ENCODE assay signal across 8 cellular contexts in genomic region chr17:2122641-2123302, GRCh38.
DNase-seq lines count a peak whose midpoint lies in the region; ATAC-seq and TF ChIP-seq lines count a peak whose summit lies in the region.

No MANE protein-coding gene starts in this region.

- intact Hi-C loops in dorsolateral prefrontal cortex (cut with DNase I) = loop anchor here in 1 of 2 donors (5.0 kb wide), 1 partner anchor 110 kb away; no protein-coding TSS in a partner anchor
- intact Hi-C loops in CD4-positive, alpha-beta memory T cell (cut with micrococcal nuclease) = no loop called here

- peak overlapping the region in 31 of 59 donors; percentile 3 to 50 (median 20) for H3K4me3 ChIP-seq in dorsolateral prefrontal cortex
- H3K4me3 ChIP-seq in CD4-positive, alpha-beta memory T cell (ENCODE audit: low read length in 2 of 2) = no peak overlapping the region

- H3K9me3 Mint-ChIP-seq in CD4-positive, alpha-beta memory T cell = no peaks in the 10 kb centered on the region

- CTCF ChIA-PET in GM10248 (lab: Yijun Ruan, JAX) = interaction anchor here (0.6 to 6.4 kb wide), 19 partner anchors 11 to 122 kb away, joined by 3 to 48 read pairs (median 4); partner anchors contain the start of gene HIC1
- CTCF ChIA-PET in CD4-positive, alpha-beta memory T cell (lab: Charles Lee; ENCODE audit: partially characterized antibody) = interaction anchor here (1.3 to 2.4 kb wide), 2 partner anchors 11 to 65 kb away, joined by 4 to 6 read pairs; no protein-coding TSS in a partner anchor

- peaks cover 19% of the 10 kb centered on the region for H3K4me1 ChIP-seq in CD4-positive, alpha-beta memory T cell (ENCODE audit: insufficient read depth, low read length)

- no peak overlapping the region for H3K4me3 Mint-ChIP-seq in CD4-positive, alpha-beta memory T cell

- H3K27me3 Mint-ChIP-seq in CD4-positive, alpha-beta memory T cell = no peaks in the 10 kb centered on the region

- TF ChIP-seq CTCF in GM10248 (IDR thresholded peaks at IDR 0.05; ENCODE audit: control extremely low read depth, extremely low read depth, low read depth, missing control alignments) (no peak), dorsolateral prefrontal cortex (IDR thresholded peaks at IDR 0.05 in 54 of 56, conservative IDR thresholded peaks at IDR 0.05 in 2 of 56; ENCODE audit: low read depth in 1 of 56, partially characterized antibody in 56 of 56) (peak in 28 of 56 donors; percentile 9 to 42 (median 24))

- H3K4me1 Mint-ChIP-seq in CD4-positive, alpha-beta memory T cell = peaks cover 13 to 19% (median 17%) of the 10 kb centered on the region in 4 donors

- peaks cover 22 to 25% of the 10 kb centered on the region in 2 donors for H3K36me3 Mint-ChIP-seq in CD4-positive, alpha-beta memory T cell

- peak overlapping the region in 44 of 59 donors; percentile 3 to 84 (median 57) for H3K27ac ChIP-seq in dorsolateral prefrontal cortex
- no peak overlapping the region for H3K27ac ChIP-seq in CD4-positive, alpha-beta memory T cell (ENCODE audit: low read depth, low read length)

- ATAC-seq in GM21737 (IDR thresholded peaks at IDR 0.05; ENCODE audit: unreplicated experiment) (no peak), GM18870 (IDR thresholded peaks at IDR 0.05; ENCODE audit: unreplicated experiment) (no peak)

- DNase-seq in GM10248 (ENCODE audit: extremely low spot score) (peak; percentile 56), NCI-H510A treated with DMSO at 0.1 percent for 48 hours (lab: John Stamatoyannopoulos, UW) (peak; percentile 2), dorsolateral prefrontal cortex (peak in 7 of 10 donors; percentile 11 to 54 (median 48)), mesenteric fat pad (ENCODE audit: low spot score) (peak; percentile 91), HK-2 (ENCODE audit: unreplicated experiment) (no peak)
- no peak for DNase-seq in CD4-positive, alpha-beta memory T cell

- H3K36me3 ChIP-seq in CD4-positive, alpha-beta memory T cell (ENCODE audit: insufficient read depth, low read length) = no peaks in the 10 kb centered on the region

- no peaks in the 10 kb centered on the region for H3K9me3 ChIP-seq in CD4-positive, alpha-beta memory T cell (ENCODE audit: control insufficient read depth in 1 of 2, low read length in 2 of 2)

- H3K27me3 ChIP-seq in dorsolateral prefrontal cortex = no peaks in the 10 kb centered on the region
- no peaks in the 10 kb centered on the region for H3K27me3 ChIP-seq in CD4-positive, alpha-beta memory T cell (ENCODE audit: insufficient read depth, low read length)

- peak overlapping the region in 1 of 7 donors; percentile 83 for H3K27ac Mint-ChIP-seq in CD4-positive, alpha-beta memory T cell

- POLR2A ChIA-PET in GM10248 (lab: Yijun Ruan, JAX) = interaction anchor here (0.5 to 0.6 kb wide), 2 partner anchors 41 to 375 kb away, joined by 3 to 4 read pairs; no protein-coding TSS in a partner anchor
- POLR2A ChIA-PET in CD4-positive, alpha-beta memory T cell (lab: Charles Lee; ENCODE audit: partially characterized antibody) = no interaction called here

Comparison
In these comparisons a context has a peak if more than half of its experiments do, and no peak if none do; other contexts are left out.
1. DNase-seq: peak in GM10248 (single experiment), NCI-H510A treated with DMSO at 0.1 percent for 48 hours (single experiment), dorsolateral prefrontal cortex (7 of 10) and mesenteric fat pad (single experiment); none in HK-2 (single experiment) and CD4-positive, alpha-beta memory T cell (0 of 5).
2. H3K4me3 ChIP-seq: peak in dorsolateral prefrontal cortex (31 of 59); none in CD4-positive, alpha-beta memory T cell (0 of 2).